In the genomic region with DNA sequence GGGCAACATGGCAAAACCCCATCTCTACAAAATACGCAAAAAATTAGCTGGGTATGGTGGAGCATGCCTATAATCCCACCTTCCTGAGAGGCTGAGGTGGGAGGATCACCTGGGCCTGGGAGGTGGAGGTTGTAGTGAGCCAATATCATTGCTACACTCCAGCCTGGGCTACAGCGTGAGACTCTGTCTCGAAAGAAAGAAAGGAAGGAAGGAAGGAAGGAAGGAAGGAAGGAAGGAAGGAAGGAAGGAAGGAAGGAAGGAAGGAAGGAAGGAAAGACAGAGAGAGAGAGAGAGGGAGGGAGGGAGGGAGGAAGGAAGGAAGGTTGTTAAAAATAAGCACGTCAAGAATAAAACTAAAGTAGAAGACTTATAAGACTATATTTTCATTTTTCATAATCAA, we compare ENCODE assay signal across 20 cellular contexts.
"Had no signal": no experiment of that assay in that cellular context is flagged by ENCODE, and none has a peak within 500 bp of the region (broad histone marks: within the 10 kb centered on the region; RNA-seq: fewer than 3 reads in every experiment).

No MANE protein-coding gene starts in this region.

- H3K27ac ChIP-seq: breast epithelium, foreskin keratinocyte, ovary, psoas muscle, right atrium auricular region, tibial artery, VCaP had no signal

- H3K4me3 Mint-ChIP-seq: activated CD4-positive, alpha-beta T cell treated with anti-CD3 and anti-CD28 coated beads, Interleukin-2, amount 10 ng/mL, durations not matched to agents 7 days and 5 days; activated CD8-positive, alpha-beta T cell treated with anti-CD3 and anti-CD28 coated beads, Interleukin-2, amount 10 ng/mL, durations not matched to agents 7 days and 5 days; activated naive CD8-positive, alpha-beta T cell treated with anti-CD3 and anti-CD28 coated beads for 36 hours; central memory CD8-positive, alpha-beta T cell; naive thymus-derived CD8-positive, alpha-beta T cell; stimulated activated naive CD8-positive, alpha-beta T cell treated with anti-CD3 and anti-CD28 coated beads, Interleukin-15, amount 100 ng/mL, for 72 hours; T-helper 17 cell had no signal

- H3K9me3 Mint-ChIP-seq: activated naive CD8-positive, alpha-beta T cell treated with anti-CD3 and anti-CD28 coated beads for 36 hours; central memory CD8-positive, alpha-beta T cell had no signal

- H3K27me3 Mint-ChIP-seq: activated CD4-positive, alpha-beta T cell treated with anti-CD3 and anti-CD28 coated beads, Interleukin-2, amount 10 ng/mL, durations not matched to agents 7 days and 5 days; activated naive CD8-positive, alpha-beta T cell treated with anti-CD3 and anti-CD28 coated beads for 36 hours; central memory CD8-positive, alpha-beta T cell; stimulated activated naive CD8-positive, alpha-beta T cell treated with anti-CD3 and anti-CD28 coated beads, Interleukin-15, amount 100 ng/mL, for 72 hours; T-helper 17 cell had no signal

- H3K27me3 ChIP-seq: breast epithelium, foreskin keratinocyte, ovary, right atrium auricular region, tibial artery had no signal

- H3K9me3 ChIP-seq: breast epithelium, ovary, psoas muscle, right atrium auricular region, tibial artery had no signal

- H3K36me3 Mint-ChIP-seq: activated naive CD8-positive, alpha-beta T cell treated with anti-CD3 and anti-CD28 coated beads for 36 hours; naive thymus-derived CD8-positive, alpha-beta T cell had no signal

- H3K36me3 ChIP-seq: breast epithelium, ovary, right atrium auricular region, tibial artery had no signal

- ATAC-seq: activated CD4-positive, CD25-positive, alpha-beta regulatory T cell treated with anti-CD3 and anti-CD28 coated beads, Interleukin-2, amount 50 U/mL, for 24 hours; activated CD8-positive, alpha-beta T cell treated with anti-CD3 and anti-CD28 coated beads, Interleukin-2, amount 10 ng/mL, durations not matched to agents 7 days and 5 days; foreskin keratinocyte; left lobe of liver; naive thymus-derived CD8-positive, alpha-beta T cell; psoas muscle; stimulated activated naive CD8-positive, alpha-beta T cell treated with anti-CD3 and anti-CD28 coated beads, Interleukin-15, amount 100 ng/mL, for 72 hours; T-helper 17 cell had no signal

- H3K27ac Mint-ChIP-seq: activated CD4-positive, alpha-beta T cell treated with anti-CD3 and anti-CD28 coated beads, Interleukin-2, amount 10 ng/mL, durations not matched to agents 7 days and 5 days; activated CD8-positive, alpha-beta T cell treated with anti-CD3 and anti-CD28 coated beads, Interleukin-2, amount 10 ng/mL, durations not matched to agents 7 days and 5 days; activated naive CD8-positive, alpha-beta T cell treated with anti-CD3 and anti-CD28 coated beads for 36 hours; stimulated activated naive CD8-positive, alpha-beta T cell treated with anti-CD3 and anti-CD28 coated beads, Interleukin-15, amount 100 ng/mL, for 72 hours had no signal

- H3K4me1 ChIP-seq: breast epithelium, psoas muscle, right atrium auricular region, tibial artery had no signal

- H3K4me3 ChIP-seq: breast epithelium, lung, ovary, psoas muscle, right atrium auricular region, tibial artery had no signal

- DNase-seq: activated CD4-positive, alpha-beta T cell treated with anti-CD3 and anti-CD28 coated beads, Interleukin-2, amount 10 ng/mL, durations not matched to agents 7 days and 5 days; activated CD8-positive, alpha-beta T cell treated with anti-CD3 and anti-CD28 coated beads, Interleukin-2, amount 10 ng/mL, durations not matched to agents 7 days and 5 days; activated naive CD8-positive, alpha-beta T cell treated with anti-CD3 and anti-CD28 coated beads for 36 hours; activated T-cell treated with anti-CD3 and anti-CD28 coated beads, Interleukin-2, amount 50 U/mL, for 1 hour; erythroblast; naive thymus-derived CD8-positive, alpha-beta T cell; ovary; psoas muscle; stimulated activated CD4-positive, alpha-beta T cell treated with anti-CD3 and anti-CD28 coated beads, Interleukin-4, amount 100 ng/mL, for 24 hours; stimulated activated naive CD8-positive, alpha-beta T cell treated with anti-CD3 and anti-CD28 coated beads, Interleukin-15, amount 100 ng/mL, for 72 hours; T-helper 17 cell; tibial artery had no signal
